ENCODE assay signal across 1 cellular context in the genomic region with DNA sequence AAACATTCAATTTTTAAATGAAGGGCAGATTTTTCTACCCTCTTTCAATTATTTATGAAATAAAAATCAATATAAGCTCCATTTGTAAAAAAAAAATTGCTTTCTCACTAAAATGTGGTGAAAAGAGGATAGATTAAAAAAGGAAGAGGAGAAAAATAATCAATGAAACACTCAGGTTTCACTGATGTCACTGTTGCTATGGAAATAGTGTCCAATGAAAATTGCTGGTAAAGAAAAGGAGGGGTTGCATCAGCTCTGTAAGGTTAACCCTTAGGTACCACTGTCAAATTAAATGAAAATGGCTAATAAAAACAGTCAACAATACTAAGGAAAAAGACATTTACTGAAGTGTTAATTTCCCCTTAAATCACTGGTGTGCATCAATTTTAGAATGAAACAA.
TF ChIP-seq lines count a peak whose summit lies in the region.

No MANE protein-coding gene starts in this region.

TF ChIP-seq in HCT116, 20 proteins besides CTCF, POLR2A, EP300 and RAD21 (continued from another document):
- TF ChIP-seq ELF1 (IDR thresholded peaks at IDR 0.05; ENCODE audit: borderline replicate concordance, low read depth) (no peak), SIN3A (IDR thresholded peaks at IDR 0.05; ENCODE audit: low read depth) (no peak), EGR1 (IDR thresholded peaks at IDR 0.05; ENCODE audit: low read depth) (no peak), ZNF274 (IDR thresholded peaks at IDR 0.05; ENCODE audit: low read depth, low read length) (no peak)
- TF ChIP-seq, protein P1, sequence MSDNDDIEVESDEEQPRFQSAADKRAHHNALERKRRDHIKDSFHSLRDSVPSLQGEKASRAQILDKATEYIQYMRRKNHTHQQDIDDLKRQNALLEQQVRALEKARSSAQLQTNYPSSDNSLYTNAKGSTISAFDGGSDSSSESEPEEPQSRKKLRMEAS (IDR thresholded peaks at IDR 0.05): 0 out of 2 replicates have a peak, but pooled peaks have one; percentile 18
